In genomic region chr12:39124768-39125167, GRCh38 we compare ENCODE assay signal across 22 cellular contexts.
"Had no signal": no experiment of that assay in that cellular context is flagged by ENCODE, and none has a peak within 500 bp of the region (broad histone marks: within the 10 kb centered on the region; RNA-seq: fewer than 3 reads in every experiment).

No MANE protein-coding gene starts in this region.

- H3K36me3 Mint-ChIP-seq: naive thymus-derived CD8-positive, alpha-beta T cell; stimulated activated memory B cell treated with anti-CD40 and anti-IgM and Interleukin-4, amounts not matched to agents 10 μg/mL and 1 μg/mL and 100 μg/mL, for 72 hours had no signal

- H3K79me2 ChIP-seq: hepatocyte had no signal

- H3K4me3 ChIP-seq: hepatocyte, left ventricle myocardium inferior, lung, ovary, right atrium auricular region, right lobe of liver, smooth muscle cell, tibial nerve, uterus had no signal

- H2AFZ ChIP-seq: hepatocyte had no signal

- ATAC-seq: naive thymus-derived CD8-positive, alpha-beta T cell; right lobe of liver; stimulated activated memory B cell treated with anti-CD40 and anti-IgM and Interleukin-4, amounts not matched to agents 10 μg/mL and 1 μg/mL and 100 μg/mL, for 72 hours; stimulated activated naive CD8-positive, alpha-beta T cell treated with anti-CD3 and anti-CD28 coated beads, Interleukin-15, amount 100 ng/mL, for 72 hours had no signal

- H3K9me3 ChIP-seq: left ventricle myocardium inferior, ovary, right atrium auricular region, right lobe of liver, uterus had no signal

- H3K4me3 Mint-ChIP-seq: naive thymus-derived CD8-positive, alpha-beta T cell; nephron; neural crest cell; stimulated activated memory B cell treated with anti-CD40 and anti-IgM and Interleukin-4, amounts not matched to agents 10 μg/mL and 1 μg/mL and 100 μg/mL, for 72 hours; stimulated activated naive CD8-positive, alpha-beta T cell treated with anti-CD3 and anti-CD28 coated beads, Interleukin-15, amount 100 ng/mL, for 72 hours had no signal

- H3K4me2 ChIP-seq: hepatocyte, smooth muscle cell had no signal

- H3K27ac ChIP-seq: hepatocyte, left ventricle myocardium inferior, ovary, right atrium auricular region, right lobe of liver, tibial nerve, uterus had no signal

- DNase-seq: islet precursor cell; left ventricle myocardium inferior; naive thymus-derived CD8-positive, alpha-beta T cell; ovary; right lobe of liver; stimulated activated CD4-positive, alpha-beta T cell treated with anti-CD3 and anti-CD28 coated beads, Interleukin-1b, Interleukin-23, amount 100 ng/mL, for 48 hours; stimulated activated CD4-positive, alpha-beta T cell treated with anti-CD3 and anti-CD28 coated beads, Interleukin-2, amount 100 ng/mL, for 48 hours; stimulated activated CD4-positive, alpha-beta T cell treated with anti-CD3 and anti-CD28 coated beads, Interleukin-4, amount 100 ng/mL, for 4 hours; stimulated activated CD8-positive, alpha-beta memory T cell treated with anti-CD3 and anti-CD28 coated beads, Interleukin-4, amount 100 ng/mL, for 48 hours; stimulated activated naive CD4-positive, alpha-beta T cell treated with Interleukin-2 at 50 U/mL for 16 hours; stimulated activated naive CD8-positive, alpha-beta T cell treated with anti-CD3 and anti-CD28 coated beads, Interleukin-15, amount 100 ng/mL, for 72 hours; substantia nigra; uterus had no signal

- H3K27ac Mint-ChIP-seq: naive thymus-derived CD8-positive, alpha-beta T cell; progenitor cell of endocrine pancreas; stimulated activated memory B cell treated with anti-CD40 and anti-IgM and Interleukin-4, amounts not matched to agents 10 μg/mL and 1 μg/mL and 100 μg/mL, for 72 hours; stimulated activated naive CD8-positive, alpha-beta T cell treated with anti-CD3 and anti-CD28 coated beads, Interleukin-15, amount 100 ng/mL, for 72 hours had no signal

- H3K9me3 Mint-ChIP-seq: nephron had no signal

- H3K4me1 Mint-ChIP-seq: naive thymus-derived CD8-positive, alpha-beta T cell; neural crest cell; stimulated activated memory B cell treated with anti-CD40 and anti-IgM and Interleukin-4, amounts not matched to agents 10 μg/mL and 1 μg/mL and 100 μg/mL, for 72 hours; stimulated activated naive CD8-positive, alpha-beta T cell treated with anti-CD3 and anti-CD28 coated beads, Interleukin-15, amount 100 ng/mL, for 72 hours had no signal

- H3K4me1 ChIP-seq: left ventricle myocardium inferior, right atrium auricular region, right lobe of liver, tibial nerve, uterus had no signal

- H3K36me3 ChIP-seq: left ventricle myocardium inferior, ovary, right atrium auricular region, right lobe of liver, tibial nerve, uterus had no signal

- H3K27me3 Mint-ChIP-seq: progenitor cell of endocrine pancreas; stimulated activated memory B cell treated with anti-CD40 and anti-IgM and Interleukin-4, amounts not matched to agents 10 μg/mL and 1 μg/mL and 100 μg/mL, for 72 hours; stimulated activated naive CD8-positive, alpha-beta T cell treated with anti-CD3 and anti-CD28 coated beads, Interleukin-15, amount 100 ng/mL, for 72 hours had no signal

- H3K27me3 ChIP-seq: hepatocyte, ovary, right atrium auricular region, right lobe of liver, tibial nerve, uterus had no signal
